In the genomic region with DNA sequence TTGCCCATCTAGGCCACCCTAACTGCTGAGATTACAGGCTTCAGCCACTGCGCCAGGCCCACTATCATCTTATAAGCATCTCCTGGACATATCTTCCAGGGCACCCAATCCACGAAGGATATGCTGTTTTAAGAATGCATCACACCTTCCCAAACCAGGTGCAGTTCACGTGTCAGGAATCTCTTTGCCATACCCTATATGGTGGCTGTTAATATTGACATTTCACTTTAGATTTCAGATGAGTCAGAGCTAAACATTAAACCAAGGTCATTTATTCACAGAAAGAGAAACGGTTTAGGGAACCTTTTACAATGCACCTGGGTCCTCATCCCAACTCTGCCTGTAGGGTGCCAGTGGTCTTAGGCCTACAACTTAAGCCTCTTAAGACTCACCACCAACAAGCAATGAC, we compare ENCODE assay signal across 12 cellular contexts.
DNase-seq lines count a peak whose midpoint lies in the region; ATAC-seq and TF ChIP-seq lines count a peak whose summit lies in the region.
"Had no signal": no experiment of that assay in that cellular context is flagged by ENCODE, and none has a peak within 500 bp of the region (broad histone marks: within the 10 kb centered on the region; RNA-seq: fewer than 3 reads in every experiment).

No MANE protein-coding gene starts in this region.

- 36 to 75% methylated on average over 4 of the region's 4 CpGs for WGBS in sigmoid colon, 2 donors

- peaks cover 88% of the 10 kb centered on the region for H3K4me1 ChIP-seq in OCI-LY1 (ENCODE audit: insufficient read depth, low read length, severe bottlenecking)
- H3K4me1 ChIP-seq in sigmoid colon = peaks cover 0 to 60% (median 38%) of the 10 kb centered on the region in 4 donors

- peak; percentile 43 for DNase-seq in D341Med (ENCODE audit: low spot score)
- DNase-seq in left colon = no peak
- no peak for DNase-seq in Ammon's horn (ENCODE audit: low spot score)
- DNase-seq in sigmoid colon = no peak
- no peak for DNase-seq in cortex of kidney (lab: John Stamatoyannopoulos, UW)
- DNase-seq in DMS79 (lab: John Stamatoyannopoulos, UW) = no peak
- DNase-seq: GF-D8, KG1, NCI-H524 treated with DMSO at 0.1 percent for 48 hours had no signal

- intact Hi-C loops in left colon (cut with DNase I, micrococcal nuclease) (no loop called here), sigmoid colon (cut with DNase I) (no loop called here)

- H3K79me2 ChIP-seq in OCI-LY1 (ENCODE audit: insufficient read depth, low read length) = peaks cover 93% of the 10 kb centered on the region

- TF ChIP-seq EP300 in sigmoid colon (IDR thresholded peaks at IDR 0.05) = no peak

- no peak overlapping the region for H2AFZ ChIP-seq in OCI-LY1 (ENCODE audit: low read length)

- no peak overlapping the region; the same call in 1 of the 2 replicates for H3K9ac ChIP-seq in OCI-LY1 (ENCODE audit: low read length)

- H3K27me3 ChIP-seq in OCI-LY1 (ENCODE audit: insufficient read depth, low read length) = no peaks in the 10 kb centered on the region
- no peaks in the 10 kb centered on the region for H3K27me3 ChIP-seq in sigmoid colon
- H3K27me3 ChIP-seq: cardiac muscle cell had no signal

- ATAC-seq in GM19395 (IDR thresholded peaks at IDR 0.05; ENCODE audit: unreplicated experiment) (peak; percentile 49), left colon (peak; percentile 77)

- H3K36me3 ChIP-seq in OCI-LY1 (ENCODE audit: insufficient read depth, low read length) (no peaks in the 10 kb centered on the region), sigmoid colon (no peaks in the 10 kb centered on the region)
- H3K36me3 ChIP-seq: cardiac muscle cell had no signal

- TF ChIP-seq CTCF in OCI-LY1 (IDR thresholded peaks at IDR 0.05; ENCODE audit: low read length) = no peak
- TF ChIP-seq CTCF in sigmoid colon (IDR thresholded peaks at IDR 0.05) = no peak

- no peaks in the 10 kb centered on the region for H3K9me2 ChIP-seq in OCI-LY1 (ENCODE audit: low read depth, low read length)

- H3K4me3 ChIP-seq in OCI-LY1 (ENCODE audit: low read depth, low read length, poor library complexity, severe bottlenecking) = peak overlapping the region; percentile 17
- H3K4me3 ChIP-seq in sigmoid colon = no peak overlapping the region
- H3K4me3 ChIP-seq: cardiac muscle cell had no signal

- peaks cover 14% of the 10 kb centered on the region for H3F3A ChIP-seq in OCI-LY1 (ENCODE audit: insufficient read depth, low read length)

- H3K4me2 ChIP-seq in OCI-LY1 (ENCODE audit: low read length) = peak overlapping the region; percentile 38

- H3K27ac ChIP-seq in OCI-LY1 (ENCODE audit: low read depth, low read length, poor library complexity, severe bottlenecking) (peak overlapping the region; percentile 90), sigmoid colon (no peak overlapping the region)

- TF ChIP-seq POLR2A in sigmoid colon (IDR thresholded peaks at IDR 0.05) = no peak

- no peaks in the 10 kb centered on the region for H4K20me1 ChIP-seq in OCI-LY1 (ENCODE audit: insufficient read depth, low read length)

- no peaks in the 10 kb centered on the region for H3K9me3 ChIP-seq in OCI-LY1 (ENCODE audit: low read length)
- no peaks in the 10 kb centered on the region for H3K9me3 ChIP-seq in sigmoid colon
